Comparison of ENCODE assay signal across 1 cellular context in genomic region chr17:2279707-2280106, GRCh38.
TF ChIP-seq lines count a peak whose summit lies in the region.

No MANE protein-coding gene starts in this region.

TF ChIP-seq in GM12878, 131 proteins besides CTCF, POLR2A, EP300 and RAD21:
- TF ChIP-seq MXI1 (IDR thresholded peaks at IDR 0.05; ENCODE audit: low read depth, low read length) (no peak), POLR2AphosphoS5 (IDR thresholded peaks at IDR 0.05; ENCODE audit: low read length) (0 out of 2 replicates have a peak, but pooled peaks have one; percentile 39), SPI1 (IDR thresholded peaks at IDR 0.05; ENCODE audit: borderline replicate concordance, insufficient read depth, low read depth, low read length) (no peak), TARDBP (IDR thresholded peaks at IDR 0.05; ENCODE audit: borderline replicate concordance) (no peak), DPF2 (IDR thresholded peaks at IDR 0.05) (no peak)
- TF ChIP-seq, protein P1, sequence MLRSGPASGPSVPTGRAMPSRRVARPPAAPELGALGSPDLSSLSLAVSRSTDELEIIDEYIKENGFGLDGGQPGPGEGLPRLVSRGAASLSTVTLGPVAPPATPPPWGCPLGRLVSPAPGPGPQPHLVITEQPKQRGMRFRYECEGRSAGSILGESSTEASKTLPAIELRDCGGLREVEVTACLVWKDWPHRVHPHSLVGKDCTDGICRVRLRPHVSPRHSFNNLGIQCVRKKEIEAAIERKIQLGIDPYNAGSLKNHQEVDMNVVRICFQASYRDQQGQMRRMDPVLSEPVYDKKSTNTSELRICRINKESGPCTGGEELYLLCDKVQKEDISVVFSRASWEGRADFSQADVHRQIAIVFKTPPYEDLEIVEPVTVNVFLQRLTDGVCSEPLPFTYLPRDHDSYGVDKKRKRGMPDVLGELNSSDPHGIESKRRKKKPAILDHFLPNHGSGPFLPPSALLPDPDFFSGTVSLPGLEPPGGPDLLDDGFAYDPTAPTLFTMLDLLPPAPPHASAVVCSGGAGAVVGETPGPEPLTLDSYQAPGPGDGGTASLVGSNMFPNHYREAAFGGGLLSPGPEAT (IDR thresholded peaks at IDR 0.05; ENCODE audit: low read depth), result no peak
TF ChIP-seq in GM12878: peak in this region for 1.
